ENCODE assay signal across 7 cellular contexts in the genomic region with DNA sequence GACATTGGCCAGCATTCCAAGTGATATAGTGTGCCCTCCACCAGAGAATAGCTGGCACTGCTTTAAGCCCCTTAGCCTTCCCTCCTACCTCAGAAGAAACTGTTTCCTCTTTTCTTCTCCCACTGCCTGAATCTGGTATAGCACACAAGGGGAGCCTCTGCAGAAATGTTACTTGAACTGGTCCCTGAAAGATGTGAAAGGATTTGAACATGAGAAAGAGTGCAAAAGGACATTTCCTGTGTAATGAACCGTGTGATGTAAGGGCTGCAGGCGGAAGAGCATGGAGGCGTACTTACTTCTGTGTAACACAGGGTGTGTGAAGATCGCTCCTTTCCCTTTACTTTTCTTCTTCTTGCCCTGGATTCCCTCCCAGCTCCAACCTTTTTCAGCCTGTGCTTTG. TPM values are rescaled to one million over a fixed set of nuclear protein-coding genes. Genes with fewer than 3 reads are reported as not detected.
DNase-seq lines count a peak whose midpoint lies in the region; ATAC-seq, FAIRE-seq and TF ChIP-seq lines count a peak whose summit lies in the region.

No MANE protein-coding gene starts in this region.

- no peaks in the 10 kb centered on the region for H3K36me3 Mint-ChIP-seq in astrocyte (ENCODE audit: low read depth, unreplicated experiment)

- H3K27me3 ChIP-seq in astrocyte (ENCODE audit: insufficient read depth, low read length) (no peaks in the 10 kb centered on the region), neuron (ENCODE audit: insufficient read depth, low read length) (no peaks in the 10 kb centered on the region)

- TF ChIP-seq CTCF in astrocyte (IDR thresholded peaks at IDR 0.05; ENCODE audit: insufficient read depth, low read depth, low read length) (no peak), lower leg skin (IDR thresholded peaks at IDR 0.05) (no peak)

- H3K9ac ChIP-seq in astrocyte (ENCODE audit: low read length), result no peak overlapping the region

- ATAC-seq in HG02759 (IDR thresholded peaks at IDR 0.05; ENCODE audit: unreplicated experiment), result peak; percentile 60

- no peak for TF ChIP-seq POLR2A in lower leg skin (IDR thresholded peaks at IDR 0.05)

- intact Hi-C loops in lower leg skin (cut with DNase I; ENCODE audit: low total_unique reads), result no loop called here

- H3K36me3 ChIP-seq in astrocyte (ENCODE audit: insufficient read depth, low read length), result no peaks in the 10 kb centered on the region
- no peaks in the 10 kb centered on the region for H3K36me3 ChIP-seq in neuron (ENCODE audit: insufficient read depth, low read length)

- no peak overlapping the region for H2AFZ ChIP-seq in astrocyte (ENCODE audit: low read depth, low read length)
- H2AFZ ChIP-seq in neuron (ENCODE audit: low read depth, low read length), result no peak overlapping the region

- H3K9me3 Mint-ChIP-seq in astrocyte (ENCODE audit: unreplicated experiment), result no peaks in the 10 kb centered on the region

- peaks cover 18% of the 10 kb centered on the region for H3K4me1 ChIP-seq in astrocyte (ENCODE audit: insufficient read depth, low read length)
- peaks cover 15% of the 10 kb centered on the region for H3K4me1 ChIP-seq in neuron (ENCODE audit: insufficient read depth, low read length)

- peaks cover 99% of the 10 kb centered on the region for H3K79me2 ChIP-seq in astrocyte (ENCODE audit: insufficient read depth, low read length)

- H3K4me2 ChIP-seq in astrocyte (ENCODE audit: low read length), result peak overlapping the region; percentile 40

- H3K27ac ChIP-seq in astrocyte (ENCODE audit: low read depth, low read length), result no peak overlapping the region

- H3K9me3 ChIP-seq in astrocyte (ENCODE audit: insufficient read depth, low read depth, low read length) (no peaks in the 10 kb centered on the region), neuron (ENCODE audit: low read length) (no peaks in the 10 kb centered on the region)

- FAIRE-seq in GM18507 (lab: Jason Lieb, UNC), result peak; percentile 90
- no peak for FAIRE-seq in astrocyte (lab: Jason Lieb, UNC)

- no peaks in the 10 kb centered on the region for H3K27me3 Mint-ChIP-seq in astrocyte (ENCODE audit: low read depth, unreplicated experiment)

- no peak for DNase-seq in GM18507 (ENCODE audit: extremely low spot score, insufficient read length, low read depth)
- peak; percentile 41 for DNase-seq in astrocyte (ENCODE audit: low read depth)
- DNase-seq in NCI-H2227 (lab: John Stamatoyannopoulos, UW; ENCODE audit: unreplicated experiment), result no peak
- DNase-seq in lower leg skin (ENCODE audit: low spot score in 2 of 2), result no peak
- DNase-seq in mucosa of gallbladder (ENCODE audit: low spot score), result no peak

- H3K4me3 ChIP-seq in astrocyte (ENCODE audit: insufficient read depth, low read depth, low read length), result no peak overlapping the region
- peak overlapping the region; percentile 2 for H3K4me3 ChIP-seq in neuron (ENCODE audit: low read length)
- no peak overlapping the region for H3K4me3 ChIP-seq in lower leg skin (ENCODE audit: low read depth, poor library complexity, severe bottlenecking)

- WGBS in lower leg skin, 2 donors, result 37 to 43% methylated on average over 4 of the region's 4 CpGs

- peaks cover 87% of the 10 kb centered on the region for H4K20me1 ChIP-seq in astrocyte (ENCODE audit: insufficient read depth, low read length)

- H3K4me3 Mint-ChIP-seq in astrocyte (ENCODE audit: unreplicated experiment), result peak overlapping the region; percentile 58

- H3K4me1 Mint-ChIP-seq in astrocyte (ENCODE audit: low read depth, unreplicated experiment), result peaks cover 34% of the 10 kb centered on the region

- H3K27ac Mint-ChIP-seq in astrocyte (ENCODE audit: unreplicated experiment), result no peak overlapping the region

RNA-seq across cellular contexts. Expression of gene TMOD3, which starts 8.3 kb away (rescaled TPM):
- total RNA-seq in astrocyte (65.2 TPM in 2 replicates), lower leg skin (10 to 100 TPM; 35.4 to 47.2 (median 38.6) TPM), mucosa of gallbladder (37.4 TPM)
